In genomic region chr7:5454485-5454884, GRCh38 we compare ENCODE assay signal across 29 cellular contexts.
"Had no signal": no experiment of that assay in that cellular context is flagged by ENCODE, and none has a peak within 500 bp of the region (broad histone marks: within the 10 kb centered on the region; RNA-seq: fewer than 3 reads in every experiment).

No MANE protein-coding gene starts in this region.

- H3K9me3 ChIP-seq: ascending aorta, breast epithelium, colonic mucosa, esophagus squamous epithelium, gastroesophageal sphincter, heart right ventricle had no signal

- DNase-seq: activated CD4-positive, alpha-beta memory T cell treated with anti-CD3 and anti-CD28 coated beads for 36 hours; activated CD4-positive, alpha-beta T cell treated with anti-CD3 and anti-CD28 coated beads for 36 hours; activated CD4-positive, alpha-beta T cell treated with anti-CD3 and anti-CD28 coated beads, Interleukin-2, amount 10 ng/mL, durations not matched to agents 24 days and 14 days; activated CD4-positive, CD25-positive, alpha-beta regulatory T cell; activated CD4-positive, CD25-positive, alpha-beta regulatory T cell treated with anti-CD3 and anti-CD28 coated beads, Interleukin-2, amount 50 U/mL, for 72 hours; activated CD8-positive, alpha-beta memory T cell treated with anti-CD3 and anti-CD28 coated beads, Interleukin-2, amount 10 ng/mL, durations not matched to agents 7 days and 5 days; activated CD8-positive, alpha-beta memory T cell treated with anti-CD3 and anti-CD28 coated beads, Interleukin-2, amount 50 U/mL, for 4 hours; activated CD8-positive, alpha-beta T cell treated with anti-CD3 and anti-CD28 coated beads, Interleukin-2, amount 10 ng/mL, durations not matched to agents 7 days and 5 days; activated effector memory CD4-positive, alpha-beta T cell treated with anti-CD3 and anti-CD28 coated beads, Interleukin-2, amount 50 U/mL, for 16 hours; activated naive CD4-positive, alpha-beta T cell treated with anti-CD3 and anti-CD28 coated beads, Interleukin-2, amount 10 ng/mL, durations not matched to agents 7 days and 5 days; activated naive CD8-positive, alpha-beta T cell treated with anti-CD3 and anti-CD28 coated beads, Interleukin-2, amount 10 ng/mL, durations not matched to agents 7 days and 5 days; activated T-cell treated with anti-CD3 and anti-CD28 coated beads, Interleukin-2, amount 50 U/mL, for 1 hour; activated T-cell treated with anti-CD3 and anti-CD28 coated beads, Interleukin-2, amount 50 U/mL, for 48 hours; central memory CD4-positive, alpha-beta T cell; cerebellar nuclear complex; colonic mucosa; effector CD8-positive, alpha-beta T cell; esophagus squamous epithelium; foreskin melanocyte; heart right ventricle; T-helper 2 cell had no signal

- H3K27ac ChIP-seq: ascending aorta, breast epithelium, cardiac muscle cell, colonic mucosa, epithelial cell of prostate, esophagus squamous epithelium, gastroesophageal sphincter, heart right ventricle had no signal

- ATAC-seq: activated CD4-positive, alpha-beta T cell treated with anti-CD3 and anti-CD28 coated beads for 36 hours; activated CD8-positive, alpha-beta memory T cell treated with anti-CD3 and anti-CD28 coated beads, Interleukin-2, amount 10 ng/mL, durations not matched to agents 7 days and 5 days; activated CD8-positive, alpha-beta T cell treated with anti-CD3 and anti-CD28 coated beads, Interleukin-2, amount 10 ng/mL, durations not matched to agents 7 days and 5 days; activated naive CD4-positive, alpha-beta T cell treated with anti-CD3 and anti-CD28 coated beads, Interleukin-2, amount 50 U/mL, for 72 hours; gastroesophageal sphincter; heart right ventricle had no signal

- H3K27me3 ChIP-seq: ascending aorta, breast epithelium, cardiac muscle cell, colonic mucosa, gastroesophageal sphincter had no signal

- H3K4me3 ChIP-seq: ascending aorta, breast epithelium, cardiac muscle cell, colonic mucosa, esophagus squamous epithelium, gastroesophageal sphincter, heart right ventricle had no signal

- FAIRE-seq: endometrium, endothelial cell of umbilical vein had no signal

- H3K36me3 ChIP-seq: ascending aorta, breast epithelium, cardiac muscle cell, colonic mucosa, esophagus squamous epithelium, gastroesophageal sphincter, heart right ventricle had no signal

- H3K4me1 ChIP-seq: breast epithelium, colonic mucosa had no signal
